Comparison of ENCODE assay signal across 8 cellular contexts in genomic region chr21:45478115-45478801, GRCh38.
A peak's percentile ranks its signal among the peaks of the same experiment; 100 is the strongest.
DNase-seq lines count a peak whose midpoint lies in the region; ATAC-seq and TF ChIP-seq lines count a peak whose summit lies in the region.

No MANE protein-coding gene starts in this region.

- no peaks in the 10 kb centered on the region for H3K9me3 ChIP-seq in duodenal mucosa (ENCODE audit: control insufficient read depth in 1 of 2, low read length in 2 of 2)

- intact Hi-C loops in activated CD4-positive, alpha-beta memory T cell treated with anti-CD3 and anti-CD28 coated beads for 36 hours (cut with micrococcal nuclease), result loop anchor here (2.0 kb wide), 2 partner anchors 113 to 341 kb away; no protein-coding TSS in a partner anchor
- intact Hi-C loops in Calu3 (cut with micrococcal nuclease; ENCODE audit: unreplicated experiment), result no loop called here

- no peaks in the 10 kb centered on the region for H3K27me3 Mint-ChIP-seq in activated CD4-positive, alpha-beta memory T cell treated with anti-CD3 and anti-CD28 coated beads for 36 hours
- no peaks in the 10 kb centered on the region for H3K27me3 Mint-ChIP-seq in Calu3 (ENCODE audit: unreplicated experiment)

- POLR2A ChIA-PET in activated CD4-positive, alpha-beta memory T cell treated with anti-CD3 and anti-CD28 coated beads for 36 hours (lab: Charles Lee), result no interaction called here

- H3K27ac ChIP-seq in duodenal mucosa (ENCODE audit: low read depth, low read length), result peak overlapping the region; percentile 55

- no peaks in the 10 kb centered on the region for H3K9me3 Mint-ChIP-seq in activated CD4-positive, alpha-beta memory T cell treated with anti-CD3 and anti-CD28 coated beads for 36 hours
- peaks cover 4% of the 10 kb centered on the region for H3K9me3 Mint-ChIP-seq in Calu3 (ENCODE audit: low read depth, unreplicated experiment)

- H3K36me3 ChIP-seq in duodenal mucosa (ENCODE audit: control insufficient read depth in 1 of 2, insufficient read depth in 2 of 2, low read length in 2 of 2), result peaks cover 0 to 15% of the 10 kb centered on the region in 2 donors

- no peak for ATAC-seq in GM19455 (IDR thresholded peaks at IDR 0.05; ENCODE audit: unreplicated experiment)

- peak overlapping the region; percentile 63 to 66 for H3K4me3 ChIP-seq in duodenal mucosa (ENCODE audit: low read depth in 1 of 2, low read length in 2 of 2)

- BruUV-seq in Calu3 (replicated peaks; lab: Mats Ljungman, UMichigan), result no TSS peak

- H3K4me1 Mint-ChIP-seq in activated CD4-positive, alpha-beta memory T cell treated with anti-CD3 and anti-CD28 coated beads for 36 hours (ENCODE audit: low read depth), result peaks cover 24% of the 10 kb centered on the region
- no peaks in the 10 kb centered on the region for H3K4me1 Mint-ChIP-seq in Calu3 (ENCODE audit: low read depth, unreplicated experiment)

- peak overlapping the region; percentile 78 for H3K4me3 Mint-ChIP-seq in activated CD4-positive, alpha-beta memory T cell treated with anti-CD3 and anti-CD28 coated beads for 36 hours
- H3K4me3 Mint-ChIP-seq in Calu3 (ENCODE audit: low read depth, unreplicated experiment), result no peak overlapping the region

- DNase-seq in GM19238 (ENCODE audit: insufficient read length, low spot score) (peak; percentile 74), NCI-H446 (lab: John Stamatoyannopoulos, UW) (peak; percentile 42 to 70), medulla oblongata (ENCODE audit: extremely low spot score) (peak; percentile 77), Calu3 (no peak)
- peak; percentile 86 for DNase-seq in activated CD4-positive, alpha-beta memory T cell treated with anti-CD3 and anti-CD28 coated beads for 36 hours
- DNase-seq in stimulated activated CD8-positive, alpha-beta memory T cell treated with anti-CD3 and anti-CD28 coated beads, Interleukin-12 subunit alpha, Interleukin-12 subunit beta, amount 100 ng/mL, for 1 hour (ENCODE audit: low read depth), result peak; percentile 69

- peak overlapping the region; percentile 90 for H3K27ac Mint-ChIP-seq in activated CD4-positive, alpha-beta memory T cell treated with anti-CD3 and anti-CD28 coated beads for 36 hours
- H3K27ac Mint-ChIP-seq in Calu3 (ENCODE audit: unreplicated experiment), result no peak overlapping the region

- H3K9ac ChIP-seq in duodenal mucosa (ENCODE audit: low read depth in 1 of 2, low read length in 2 of 2), result peak overlapping the region; percentile 42 to 58

- CTCF ChIA-PET in activated CD4-positive, alpha-beta memory T cell treated with anti-CD3 and anti-CD28 coated beads for 36 hours (lab: Charles Lee), result interaction anchor here (0.6 to 2.8 kb wide), 9 partner anchors 9 to 445 kb away, joined by 3 to 11 read pairs (median 3); no protein-coding TSS in a partner anchor
- CTCF ChIA-PET in Calu3 (lab: Charles Lee), result interaction anchor here (0.7 kb wide), 1 partner anchor 9 kb away, joined by 3 read pairs; no protein-coding TSS in a partner anchor

- no peak for TF ChIP-seq CTCF in Calu3 (IDR thresholded peaks at IDR 0.05; ENCODE audit: unreplicated experiment)

- H3K36me3 Mint-ChIP-seq in activated CD4-positive, alpha-beta memory T cell treated with anti-CD3 and anti-CD28 coated beads for 36 hours, result no peaks in the 10 kb centered on the region
- peaks cover 18% of the 10 kb centered on the region for H3K36me3 Mint-ChIP-seq in Calu3 (ENCODE audit: insufficient read depth, unreplicated experiment)

- H3K4me1 ChIP-seq in duodenal mucosa (ENCODE audit: control insufficient read depth in 1 of 2, insufficient read depth in 2 of 2, low read length in 2 of 2), result peaks cover 14 to 20% of the 10 kb centered on the region in 2 donors

- no peaks in the 10 kb centered on the region for H3K27me3 ChIP-seq in duodenal mucosa (ENCODE audit: control insufficient read depth in 1 of 2, insufficient read depth in 2 of 2, low read length in 2 of 2)
